In genomic region chr17:57527437-57528083, GRCh38 we compare ENCODE assay signal across 18 cellular contexts.
DNase-seq lines count a peak whose midpoint lies in the region; ATAC-seq, FAIRE-seq and TF ChIP-seq lines count a peak whose summit lies in the region.
"Had no signal": no experiment of that assay in that cellular context is flagged by ENCODE, and none has a peak within 500 bp of the region (broad histone marks: within the 10 kb centered on the region; RNA-seq: fewer than 3 reads in every experiment).

No MANE protein-coding gene starts in this region.

- no peaks in the 10 kb centered on the region for H3F3A ChIP-seq in GM23338 (replicated peaks; ENCODE audit: low read depth)

- peaks cover 6% of the 10 kb centered on the region for H3K27me3 Mint-ChIP-seq in GM23338 (ENCODE audit: insufficient read depth, low read depth, poor library complexity)
- no peaks in the 10 kb centered on the region for H3K27me3 Mint-ChIP-seq in naive thymus-derived CD8-positive, alpha-beta T cell
- H3K27me3 Mint-ChIP-seq: stimulated activated naive CD8-positive, alpha-beta T cell treated with anti-CD3 and anti-CD28 coated beads, Interleukin-15, Interleukin-2, amounts not matched to agents 100 ng/mL and 50 ng/mL, for 24 hours had no signal

- peak overlapping the region; percentile 76 for H3K9ac ChIP-seq in OCI-LY3 (ENCODE audit: low read length)
- H3K9ac ChIP-seq in iPS-15b (ENCODE audit: low read depth, low read length), result no peak overlapping the region

- H3K79me2 ChIP-seq in GM23338 (replicated peaks; ENCODE audit: insufficient read depth), result 0 out of 2 replicates have a peak, but pooled peaks cover 7% of the 10 kb centered on the region
- H3K79me2 ChIP-seq in OCI-LY3 (ENCODE audit: low read length), result peaks cover 26% of the 10 kb centered on the region

- H3K36me3 ChIP-seq in GM23338 (ENCODE audit: insufficient read depth) (no peaks in the 10 kb centered on the region), OCI-LY3 (replicated peaks; ENCODE audit: low read depth, low read length) (peaks cover 5% of the 10 kb centered on the region), iPS-15b (ENCODE audit: control insufficient read depth, insufficient read depth, low read length) (no peaks in the 10 kb centered on the region)
- H3K36me3 ChIP-seq: MG63, prostate gland had no signal

- H3K4me2 ChIP-seq in A549, result no peak overlapping the region
- peak overlapping the region; percentile 65 for H3K4me2 ChIP-seq in GM23338
- peak overlapping the region; percentile 99 for H3K4me2 ChIP-seq in OCI-LY3 (ENCODE audit: low read length)

- H3K9me2 ChIP-seq in GM23338 (ENCODE audit: insufficient read depth), result no peaks in the 10 kb centered on the region

- H3K27me3 ChIP-seq in GM23338 (ENCODE audit: insufficient read depth), result no peaks in the 10 kb centered on the region
- no peaks in the 10 kb centered on the region for H3K27me3 ChIP-seq in OCI-LY3 (ENCODE audit: low read depth, low read length)
- H3K27me3 ChIP-seq in iPS-15b (ENCODE audit: control insufficient read depth, insufficient read depth, low read length), result no peaks in the 10 kb centered on the region
- H3K27me3 ChIP-seq: MG63 had no signal

- DNase-seq in A549 (ENCODE audit: low read depth in 1 of 2, low spot score in 1 of 2) (no peak), GM23338 (ENCODE audit: low spot score) (peak; percentile 48), HEK293T (ENCODE audit: extremely low spot score) (no peak), iPS-NIHi7 (ENCODE audit: extremely low spot score) (no peak), medulla oblongata (ENCODE audit: extremely low spot score) (no peak)
- no peak for DNase-seq in naive thymus-derived CD8-positive, alpha-beta T cell
- DNase-seq: activated CD4-positive, CD25-positive, alpha-beta regulatory T cell treated with anti-CD3 and anti-CD28 coated beads, Interleukin-2, amount 50 U/mL, for 72 hours; dermis blood vessel endothelial cell; GDM1; left colon; MG63; SHP77; T-helper 2 cell had no signal

- TF ChIP-seq RAD21 in A549 (conservative IDR thresholded peaks at IDR 0.05 in 1 of 2, IDR thresholded peaks at IDR 0.05 in 1 of 2), result no peak

- H3K4me1 Mint-ChIP-seq in GM23338, result peaks cover 36% of the 10 kb centered on the region
- H3K4me1 Mint-ChIP-seq in naive thymus-derived CD8-positive, alpha-beta T cell, result peaks cover 37 to 66% (median 52%) of the 10 kb centered on the region in 4 donors

- CTCF ChIA-PET in A549 (lab: Yijun Ruan, JAX) (interaction anchor here (0.9 to 2.8 kb wide), 4 partner anchors 71 to 285 kb away, joined by 3 to 8 read pairs (median 4); no protein-coding TSS in a partner anchor), HEK293T (lab: Yijun Ruan, JAX) (interaction anchor here (1.4 kb wide), 1 partner anchor 144 kb away, joined by 4 read pairs; no protein-coding TSS in a partner anchor)

- 89% methylated on average over 10 of the region's 10 CpGs for WGBS in A549 (ENCODE audit: missing lambda C conversion rate)

- FAIRE-seq in A549 (lab: Jason Lieb, UNC), result no peak
- FAIRE-seq: GM19239 had no signal

- H4K20me1 ChIP-seq in GM23338 (replicated peaks; ENCODE audit: insufficient read depth), result no peaks in the 10 kb centered on the region
- H4K20me1 ChIP-seq in OCI-LY3 (ENCODE audit: insufficient read depth, low read length), result no peaks in the 10 kb centered on the region

- H3K36me3 Mint-ChIP-seq in GM23338 (ENCODE audit: low read depth), result no peaks in the 10 kb centered on the region
- H3K36me3 Mint-ChIP-seq in naive thymus-derived CD8-positive, alpha-beta T cell, result peaks cover 0 to 15% (median 2%) of the 10 kb centered on the region in 3 donors

- no peaks in the 10 kb centered on the region for H3K9me3 Mint-ChIP-seq in GM23338
- no peaks in the 10 kb centered on the region for H3K9me3 Mint-ChIP-seq in naive thymus-derived CD8-positive, alpha-beta T cell
- H3K9me3 Mint-ChIP-seq: stimulated activated naive CD8-positive, alpha-beta T cell treated with anti-CD3 and anti-CD28 coated beads, Interleukin-15, Interleukin-2, amounts not matched to agents 100 ng/mL and 50 ng/mL, for 24 hours had no signal

- no peak overlapping the region for H3K4me3 Mint-ChIP-seq in GM23338
- no peak overlapping the region for H3K4me3 Mint-ChIP-seq in naive thymus-derived CD8-positive, alpha-beta T cell
- H3K4me3 Mint-ChIP-seq: stimulated activated naive CD8-positive, alpha-beta T cell treated with anti-CD3 and anti-CD28 coated beads, Interleukin-15, Interleukin-2, amounts not matched to agents 100 ng/mL and 50 ng/mL, for 24 hours had no signal

- peaks cover 90% of the 10 kb centered on the region for H3K4me1 ChIP-seq in A549
- H3K4me1 ChIP-seq in GM23338 (ENCODE audit: insufficient read depth), result peaks cover 47% of the 10 kb centered on the region
- peaks cover 51% of the 10 kb centered on the region for H3K4me1 ChIP-seq in OCI-LY3 (ENCODE audit: low read length)
- H3K4me1 ChIP-seq in iPS-15b (ENCODE audit: control insufficient read depth, insufficient read depth, low read length), result peaks cover 25% of the 10 kb centered on the region

- H3K4me3 ChIP-seq in A549 (no peak overlapping the region), GM23338 (no peak overlapping the region), OCI-LY3 (ENCODE audit: low read length) (peak overlapping the region; percentile 70), iPS-15b (ENCODE audit: low read depth, low read length) (peak overlapping the region; percentile 6)
- H3K4me3 ChIP-seq: MG63, prostate gland had no signal

- H2AFZ ChIP-seq in GM23338 (no peak overlapping the region), OCI-LY3 (ENCODE audit: low read depth, low read length) (no peak overlapping the region)

- ATAC-seq in A549 (no peak), GM23338 (peak; percentile 28)
- no peak for ATAC-seq in naive thymus-derived CD8-positive, alpha-beta T cell

- TF ChIP-seq CTCF in A549 (IDR thresholded peaks at IDR 0.05), result no peak
- TF ChIP-seq CTCF in GM23338 (conservative IDR thresholded peaks at IDR 0.05; ENCODE audit: low read depth in 2 of 2), result no peak
- TF ChIP-seq CTCF in OCI-LY3 (IDR thresholded peaks at IDR 0.05; ENCODE audit: low read depth, low read length), result peak; percentile 13; the same call in 1 of the 2 replicates

- POLR2A ChIA-PET in A549 (lab: Yijun Ruan, JAX) (no interaction called here), HEK293T (lab: Yijun Ruan, JAX) (no interaction called here)
- POLR2A ChIA-PET in naive thymus-derived CD8-positive, alpha-beta T cell (lab: Charles Lee), result no interaction called here

- TF ChIP-seq POLR2A in A549 (IDR thresholded peaks at IDR 0.05; ENCODE audit: low read length), result no peak

- H3K27ac ChIP-seq in A549, result peak overlapping the region; percentile 30 to 85; a peak in 5 of 6 replicates
- no peak overlapping the region for H3K27ac ChIP-seq in GM23338 (ENCODE audit: low read depth)
- H3K27ac ChIP-seq in OCI-LY3 (ENCODE audit: low read length), result peak overlapping the region; percentile 93
- H3K27ac ChIP-seq: prostate gland had no signal

- H3K9me3 ChIP-seq in A549, result 0 out of 3 replicates have a peak, but pooled peaks cover 3% of the 10 kb centered on the region
- H3K9me3 ChIP-seq in OCI-LY3 (ENCODE audit: insufficient read depth, low read length), result peaks cover 12% of the 10 kb centered on the region; the same call in 1 of the 2 replicates
- H3K9me3 ChIP-seq in iPS-15b (ENCODE audit: control insufficient read depth, insufficient read depth, low read length), result no peaks in the 10 kb centered on the region
- H3K9me3 ChIP-seq: MG63, prostate gland had no signal

- no peak for TF ChIP-seq EP300 in A549 (IDR thresholded peaks at IDR 0.05)

- H3K27ac Mint-ChIP-seq in GM23338, result no peak overlapping the region
- no peak overlapping the region for H3K27ac Mint-ChIP-seq in naive thymus-derived CD8-positive, alpha-beta T cell
- H3K27ac Mint-ChIP-seq: stimulated activated naive CD8-positive, alpha-beta T cell treated with anti-CD3 and anti-CD28 coated beads, Interleukin-15, Interleukin-2, amounts not matched to agents 100 ng/mL and 50 ng/mL, for 24 hours had no signal

TF ChIP-seq in A549, 52 proteins besides CTCF, POLR2A, EP300 and RAD21 (continues in another document):
- TF ChIP-seq HOXB13 (CRISPR knock-in tag; IDR thresholded peaks at IDR 0.05; ENCODE audit: low read depth) (no peak), HEYL (CRISPR knock-in tag; IDR thresholded peaks at IDR 0.05) (no peak), FOSL2 (IDR thresholded peaks at IDR 0.05) (no peak), FOSL2 (CRISPR knock-in tag; IDR thresholded peaks at IDR 0.05) (no peak), TFCP2L1 (CRISPR knock-in tag; IDR thresholded peaks at IDR 0.05) (no peak), MYC (IDR thresholded peaks at IDR 0.05; ENCODE audit: borderline replicate concordance, low read length) (no peak), EHF (CRISPR knock-in tag; IDR thresholded peaks at IDR 0.05) (no peak)

TF ChIP-seq in GM23338, 12 proteins besides CTCF, POLR2A, EP300 and RAD21 (continues in another document):
- no peak for TF ChIP-seq ETS1 (IDR thresholded peaks at IDR 0.05)
- TF ChIP-seq EZH2phosphoT487 (IDR thresholded peaks at IDR 0.05; ENCODE audit: unreplicated experiment), result no peak
- no peak for TF ChIP-seq STAT1 (IDR thresholded peaks at IDR 0.05; ENCODE audit: unreplicated experiment)
- no peak for TF ChIP-seq NANOG (IDR thresholded peaks at IDR 0.05; ENCODE audit: borderline replicate concordance)
- no peak for TF ChIP-seq JUNB (IDR thresholded peaks at IDR 0.05; ENCODE audit: unreplicated experiment)

TF ChIP-seq in HEK293T, 16 proteins besides CTCF, POLR2A, EP300 and RAD21:
- TF ChIP-seq SUZ12 (IDR thresholded peaks at IDR 0.05) (no peak), ARNT (IDR thresholded peaks at IDR 0.05) (no peak), FOXM1 (IDR thresholded peaks at IDR 0.05; ENCODE audit: borderline replicate concordance) (no peak), BHLHE40 (IDR thresholded peaks at IDR 0.05; ENCODE audit: borderline replicate concordance) (no peak), CTBP1 (IDR thresholded peaks at IDR 0.05; ENCODE audit: borderline replicate concordance) (no peak), FOXA1 (IDR thresholded peaks at IDR 0.05) (no peak), HDGF (IDR thresholded peaks at IDR 0.05; ENCODE audit: borderline replicate concordance) (no peak), ZNF384 (IDR thresholded peaks at IDR 0.05) (no peak), PKNOX1 (IDR thresholded peaks at IDR 0.05) (no peak), FOXK2 (IDR thresholded peaks at IDR 0.05) (no peak), NFRKB (IDR thresholded peaks at IDR 0.05) (no peak)

Comparison
In these comparisons a context has a peak if more than half of its experiments do, and no peak if none do; other contexts are left out.
1. H3K4me3 ChIP-seq: peak in OCI-LY3 (single experiment) and iPS-15b (single experiment); none in A549 (single experiment) and GM23338 (single experiment).